35 cellular contexts compared by ENCODE assay signal in the genomic region with DNA sequence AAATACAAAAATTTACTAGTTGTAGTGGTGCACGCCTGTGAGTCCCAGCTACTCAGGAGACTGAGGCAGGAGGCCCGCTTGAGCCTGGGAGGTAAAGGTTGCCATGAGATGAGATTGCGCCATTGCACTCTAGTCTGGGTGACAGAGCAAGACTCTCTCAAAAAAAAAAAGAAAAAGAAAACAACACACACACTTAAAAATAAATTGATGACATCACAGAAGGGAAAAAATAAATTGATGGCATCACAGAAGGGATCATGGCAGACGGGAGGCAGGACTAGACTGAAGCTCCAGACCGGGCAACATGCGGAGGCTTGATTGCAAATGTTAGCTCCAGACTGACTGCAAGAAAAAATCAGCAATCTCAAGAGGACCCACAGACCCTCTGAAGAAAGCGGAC.
"Had no signal": no experiment of that assay in that cellular context is flagged by ENCODE, and none has a peak within 500 bp of the region (broad histone marks: within the 10 kb centered on the region; RNA-seq: fewer than 3 reads in every experiment).

No MANE protein-coding gene starts in this region.

- H3K4me2 ChIP-seq: KMS-11, SK-N-SH had no signal

- H3K4me1 Mint-ChIP-seq: activated naive CD8-positive, alpha-beta T cell treated with anti-CD3 and anti-CD28 coated beads, Interleukin-2, amount 50 U/mL, for 24 hours; activated T-helper 17 cell treated with anti-CD3 and anti-CD28 coated beads, Interleukin-2, amount 50 U/mL, for 72 hours had no signal

- DNase-seq: activated CD4-positive, alpha-beta memory T cell treated with anti-CD3 and anti-CD28 coated beads for 36 hours; activated CD4-positive, alpha-beta T cell treated with anti-CD3 and anti-CD28 coated beads, Interleukin-2, amount 50 U/mL, for 1 hour; activated CD8-positive, alpha-beta memory T cell treated with anti-CD3 and anti-CD28 coated beads, Interleukin-2, amount 50 U/mL, for 4 hours; activated gamma-delta T cell; activated naive CD4-positive, alpha-beta T cell treated with anti-CD3 and anti-CD28 coated beads for 36 hours; activated naive CD8-positive, alpha-beta T cell treated with anti-CD3 and anti-CD28 coated beads, Interleukin-2, amount 50 U/mL, for 24 hours; activated T-cell treated with anti-CD3 and anti-CD28 coated beads for 4 hours; activated T-cell treated with anti-CD3 and anti-CD28 coated beads, Interleukin-2, amount 50 U/mL, for 48 hours; aorta; brain microvascular endothelial cell; central memory CD4-positive, alpha-beta T cell; MM.1S; MV-4-11; NCI-H1092; NCI-H1436 treated with DMSO at 0.1 percent for 48 hours; NCI-H1694 treated with DMSO at 0.1 percent for 48 hours; NCI-H2029 treated with DMSO at 0.1 percent for 48 hours; NCI-H2107; NCI-H2171; NCI-H510A; NCI-H526; NCI-H748 treated with DMSO at 0.1 percent for 48 hours; NK-92 treated with Interleukin-12 subunit alpha and Interleukin-12 subunit beta, amount 100 ng/mL, for 24 hours; PC-3; Peyer's patch; RPMI8226; SHP77 treated with DMSO at 0.1 percent for 48 hours; SK-N-SH; T1000; WERI-Rb-1 had no signal

- H3K4me3 ChIP-seq: Peyer's patch, SJSA1 had no signal

- H3K4me1 ChIP-seq: Peyer's patch, SJSA1 had no signal

- H3K27me3 ChIP-seq: brain microvascular endothelial cell, Peyer's patch, SJSA1 had no signal

- H3K27me3 Mint-ChIP-seq: activated CD4-positive, alpha-beta memory T cell treated with anti-CD3 and anti-CD28 coated beads for 36 hours; activated naive CD8-positive, alpha-beta T cell; activated naive CD8-positive, alpha-beta T cell treated with anti-CD3 and anti-CD28 coated beads, Interleukin-2, amount 50 U/mL, for 24 hours; activated T-helper 17 cell treated with anti-CD3 and anti-CD28 coated beads, Interleukin-2, amount 50 U/mL, for 72 hours had no signal

- H3K9me3 ChIP-seq: Peyer's patch, SJSA1, SK-N-SH had no signal

- H3K9me2 ChIP-seq: SK-N-SH had no signal

- H3K27ac ChIP-seq: brain microvascular endothelial cell, KMS-11, Peyer's patch, SJSA1, WERI-Rb-1 had no signal

- H3K27ac Mint-ChIP-seq: activated CD4-positive, alpha-beta memory T cell treated with anti-CD3 and anti-CD28 coated beads for 36 hours; activated naive CD4-positive, alpha-beta T cell treated with anti-CD3 and anti-CD28 coated beads for 36 hours; activated naive CD8-positive, alpha-beta T cell; activated naive CD8-positive, alpha-beta T cell treated with anti-CD3 and anti-CD28 coated beads, Interleukin-2, amount 50 U/mL, for 24 hours; activated T-helper 17 cell treated with anti-CD3 and anti-CD28 coated beads, Interleukin-2, amount 50 U/mL, for 72 hours; T-helper 1 cell treated with Interleukin-12 subunit alpha and Interleukin-12 subunit beta and Interleukin-4 antibody, amounts not matched to agents 30 μg/mL and 1 μg/mL, for 36 hours had no signal

- H3K9ac ChIP-seq: KMS-11, SK-N-SH had no signal

- H3K4me3 Mint-ChIP-seq: activated CD4-positive, alpha-beta memory T cell treated with anti-CD3 and anti-CD28 coated beads for 36 hours; activated naive CD4-positive, alpha-beta T cell treated with anti-CD3 and anti-CD28 coated beads for 36 hours; activated naive CD8-positive, alpha-beta T cell; activated naive CD8-positive, alpha-beta T cell treated with anti-CD3 and anti-CD28 coated beads, Interleukin-2, amount 50 U/mL, for 24 hours; activated T-helper 17 cell treated with anti-CD3 and anti-CD28 coated beads, Interleukin-2, amount 50 U/mL, for 72 hours; T-helper 1 cell treated with Interleukin-12 subunit alpha and Interleukin-12 subunit beta and Interleukin-4 antibody, amounts not matched to agents 30 μg/mL and 1 μg/mL, for 36 hours had no signal

- ATAC-seq: activated naive CD8-positive, alpha-beta T cell treated with anti-CD3 and anti-CD28 coated beads, Interleukin-2, amount 50 U/mL, for 24 hours; activated T-helper 17 cell treated with anti-CD3 and anti-CD28 coated beads, Interleukin-2, amount 50 U/mL, for 72 hours had no signal
